ENCODE assay signal across 12 cellular contexts in genomic region chr1:178938959-178939317, GRCh38.
DNase-seq lines count a peak whose midpoint lies in the region; ATAC-seq and TF ChIP-seq lines count a peak whose summit lies in the region.
"Had no signal": no experiment of that assay in that cellular context is flagged by ENCODE, and none has a peak within 500 bp of the region (broad histone marks: within the 10 kb centered on the region; RNA-seq: fewer than 3 reads in every experiment).

No MANE protein-coding gene starts in this region.

- H3K27ac Mint-ChIP-seq in CD14-positive monocyte: no peak overlapping the region
- no peak overlapping the region for H3K27ac Mint-ChIP-seq in naive thymus-derived CD4-positive, alpha-beta T cell

- no peak for TF ChIP-seq CTCF in CD14-positive monocyte (IDR thresholded peaks at IDR 0.05)

- POLR2A ChIA-PET in naive thymus-derived CD4-positive, alpha-beta T cell (lab: Charles Lee): no interaction called here

- peaks cover 0 to 39% (median 33%) of the 10 kb centered on the region in 5 donors for H3K4me1 ChIP-seq in subcutaneous abdominal adipose tissue (ENCODE audit: control insufficient read depth in 5 of 5, insufficient read depth in 5 of 5, low read length in 5 of 5)
- H3K4me1 ChIP-seq in naive thymus-derived CD4-positive, alpha-beta T cell (ENCODE audit: control insufficient read depth in 2 of 2, insufficient read depth in 2 of 2, low read length in 2 of 2): no peaks in the 10 kb centered on the region

- peaks cover 0 to 2% of the 10 kb centered on the region in 2 donors for H3K36me3 Mint-ChIP-seq in CD14-positive monocyte
- no peaks in the 10 kb centered on the region for H3K36me3 Mint-ChIP-seq in naive thymus-derived CD4-positive, alpha-beta T cell

- no peak for ATAC-seq in naive thymus-derived CD4-positive, alpha-beta T cell

- H3K9me3 ChIP-seq in MG63 (no peaks in the 10 kb centered on the region), subcutaneous abdominal adipose tissue (ENCODE audit: control insufficient read depth in 5 of 5, low read length in 5 of 5) (no peaks in the 10 kb centered on the region)
- H3K9me3 ChIP-seq in naive thymus-derived CD4-positive, alpha-beta T cell (ENCODE audit: control insufficient read depth in 2 of 3, low read length in 3 of 3): no peaks in the 10 kb centered on the region
- H3K9me3 ChIP-seq: SK-N-SH had no signal

- DNase-seq in MG63 (peak; percentile 96), fibroblast of gingiva (ENCODE audit: low read depth) (peak; percentile 27), midbrain (lab: John Stamatoyannopoulos, UW) (peak; percentile 42), NCI-H748 (lab: John Stamatoyannopoulos, UW; ENCODE audit: unreplicated experiment) (no peak), CD14-positive monocyte (ENCODE audit: low spot score) (no peak)
- no peak for DNase-seq in naive thymus-derived CD4-positive, alpha-beta T cell
- DNase-seq in effector CD4-positive, alpha-beta T cell: no peak
- DNase-seq: activated CD4-positive, alpha-beta T cell treated with anti-CD3 and anti-CD28 coated beads for 4 hours; NCI-H226; SK-N-SH; stimulated activated CD4-positive, alpha-beta T cell treated with anti-CD3 and anti-CD28 coated beads, Interleukin-2, amount 100 ng/mL, for 24 hours had no signal

- peaks cover 50% of the 10 kb centered on the region for H3K4me1 Mint-ChIP-seq in CD14-positive monocyte
- peaks cover 0 to 8% (median 0%) of the 10 kb centered on the region in 7 donors for H3K4me1 Mint-ChIP-seq in naive thymus-derived CD4-positive, alpha-beta T cell

- H3K4me3 Mint-ChIP-seq in CD14-positive monocyte: no peak overlapping the region
- no peak overlapping the region for H3K4me3 Mint-ChIP-seq in naive thymus-derived CD4-positive, alpha-beta T cell

- H3K9me3 Mint-ChIP-seq in CD14-positive monocyte: peaks cover 0 to 1% (median 0%) of the 10 kb centered on the region in 7 donors
- H3K9me3 Mint-ChIP-seq in naive thymus-derived CD4-positive, alpha-beta T cell: no peaks in the 10 kb centered on the region

- intact Hi-C loops in CD14-positive monocyte (cut with micrococcal nuclease): no loop called here
- intact Hi-C loops in naive thymus-derived CD4-positive, alpha-beta T cell (cut with micrococcal nuclease): no loop called here

- H3K27me3 ChIP-seq in MG63 (no peaks in the 10 kb centered on the region), subcutaneous abdominal adipose tissue (ENCODE audit: control insufficient read depth in 5 of 5, insufficient read depth in 4 of 5, low read length in 5 of 5) (peaks cover 0 to 5% (median 0%) of the 10 kb centered on the region in 5 donors)
- H3K27me3 ChIP-seq in naive thymus-derived CD4-positive, alpha-beta T cell (ENCODE audit: control insufficient read depth in 2 of 2, insufficient read depth in 2 of 2, low read length in 2 of 2): no peaks in the 10 kb centered on the region

- peaks cover 0 to 6% (median 2%) of the 10 kb centered on the region in 3 donors for H3K27me3 Mint-ChIP-seq in CD14-positive monocyte (ENCODE audit: low read depth in 3 of 3)
- H3K27me3 Mint-ChIP-seq in naive thymus-derived CD4-positive, alpha-beta T cell: peaks cover 3 to 26% (median 6%) of the 10 kb centered on the region in 5 donors

- CTCF ChIA-PET in naive thymus-derived CD4-positive, alpha-beta T cell (lab: Charles Lee): interaction anchor here (0.6 kb wide), 1 partner anchor 38 kb away, joined by 3 read pairs; no protein-coding TSS in a partner anchor

- H3K4me3 ChIP-seq in MG63 (no peak overlapping the region), subcutaneous abdominal adipose tissue (ENCODE audit: low read depth in 1 of 5, low read length in 5 of 5) (peak overlapping the region; percentile 18 to 44 (median 38))
- H3K4me3 ChIP-seq in naive thymus-derived CD4-positive, alpha-beta T cell (ENCODE audit: low read length): no peak overlapping the region

- no peak overlapping the region for H3K9ac ChIP-seq in subcutaneous abdominal adipose tissue (ENCODE audit: low read length in 5 of 5)
- H3K9ac ChIP-seq: SK-N-SH had no signal

- H3K36me3 ChIP-seq in MG63 (no peaks in the 10 kb centered on the region), subcutaneous abdominal adipose tissue (ENCODE audit: control insufficient read depth in 5 of 5, insufficient read depth in 5 of 5, low read length in 5 of 5) (no peaks in the 10 kb centered on the region)
- no peaks in the 10 kb centered on the region for H3K36me3 ChIP-seq in naive thymus-derived CD4-positive, alpha-beta T cell (ENCODE audit: control insufficient read depth in 2 of 3, insufficient read depth in 3 of 3, low read length in 3 of 3)

- H3K27ac ChIP-seq in subcutaneous abdominal adipose tissue (ENCODE audit: low read depth, low read length): peak overlapping the region; percentile 63
- no peak overlapping the region for H3K27ac ChIP-seq in naive thymus-derived CD4-positive, alpha-beta T cell (ENCODE audit: low read depth, low read length)

Comparison
In these comparisons a context has a peak if more than half of its experiments do, and no peak if none do; other contexts are left out.
1. DNase-seq: peak in MG63 (single experiment), fibroblast of gingiva (single experiment) and midbrain (single experiment); none in NCI-H748 (single experiment), CD14-positive monocyte (single experiment), naive thymus-derived CD4-positive, alpha-beta T cell (0 of 9) and effector CD4-positive, alpha-beta T cell (single experiment).
2. H3K4me3 ChIP-seq: peak in subcutaneous abdominal adipose tissue (5 of 5); none in MG63 (single experiment) and naive thymus-derived CD4-positive, alpha-beta T cell (single experiment).